ENCODE assay signal across 17 cellular contexts in genomic region chr7:116337013-116337412, GRCh38.
A peak's percentile ranks its signal among the peaks of the same experiment; 100 is the strongest.
DNase-seq lines count a peak whose midpoint lies in the region; ATAC-seq, FAIRE-seq and TF ChIP-seq lines count a peak whose summit lies in the region.
"Had no signal": no experiment of that assay in that cellular context is flagged by ENCODE, and none has a peak within 500 bp of the region (broad histone marks: within the 10 kb centered on the region; RNA-seq: fewer than 3 reads in every experiment).

No MANE protein-coding gene starts in this region.

- H3K27me3 ChIP-seq in Loucy (ENCODE audit: insufficient read depth, low read length, poor library complexity, severe bottlenecking) (no peaks in the 10 kb centered on the region), bronchial epithelial cell (ENCODE audit: control insufficient read depth, insufficient read depth, low read length) (no peaks in the 10 kb centered on the region), neuronal stem cell (ENCODE audit: control insufficient read depth in 3 of 3, insufficient read depth in 3 of 3, low read depth in 1 of 3, low read length in 3 of 3) (no peaks in the 10 kb centered on the region), dorsolateral prefrontal cortex (no peaks in the 10 kb centered on the region), colonic mucosa (no peaks in the 10 kb centered on the region)
- H3K27me3 ChIP-seq: BLaER1 had no signal

- no peak overlapping the region for H2BK120ac ChIP-seq in neuronal stem cell (ENCODE audit: low read depth, low read length)

- H3K18ac ChIP-seq in neuronal stem cell (ENCODE audit: low read length): no peak overlapping the region

- no peak overlapping the region for H3K14ac ChIP-seq in neuronal stem cell (ENCODE audit: low read length)

- H3K9me3 ChIP-seq in Loucy (ENCODE audit: insufficient read depth, low read depth, low read length) (no peaks in the 10 kb centered on the region; the same call in 1 of the 2 replicates), neuronal stem cell (replicated peaks in 1 of 2; ENCODE audit: control insufficient read depth in 2 of 2, insufficient read depth in 1 of 2, low read depth in 1 of 2, low read length in 2 of 2) (no peaks in the 10 kb centered on the region), colonic mucosa (no peaks in the 10 kb centered on the region)
- H3K9me3 ChIP-seq: BLaER1, HAP-1 had no signal

- no peak overlapping the region for H3K9ac ChIP-seq in Loucy (ENCODE audit: low read depth, low read length, poor library complexity, severe bottlenecking)
- no peak overlapping the region for H3K9ac ChIP-seq in neuronal stem cell (ENCODE audit: low read depth, low read length, poor library complexity)
- H3K9ac ChIP-seq in colonic mucosa (ENCODE audit: low read depth in 2 of 2, low read length in 2 of 2): no peak overlapping the region
- H3K9ac ChIP-seq: BLaER1 had no signal

- H2BK12ac ChIP-seq in neuronal stem cell (ENCODE audit: low read length): no peak overlapping the region

- H3K4me2 ChIP-seq in Loucy (ENCODE audit: low read depth, low read length, poor library complexity, severe bottlenecking) (no peak overlapping the region), neuronal stem cell (ENCODE audit: insufficient read depth, low read length, poor library complexity, severe bottlenecking) (no peak overlapping the region)
- H3K4me2 ChIP-seq: BLaER1 had no signal

- no peak overlapping the region for H2BK15ac ChIP-seq in neuronal stem cell (ENCODE audit: low read length)

- no peak overlapping the region for H4K8ac ChIP-seq in neuronal stem cell (ENCODE audit: low read depth, low read length)

- H2BK5ac ChIP-seq in neuronal stem cell (ENCODE audit: low read length): no peak overlapping the region

- H3K36me3 ChIP-seq in Loucy (ENCODE audit: insufficient read depth, low read length) (no peaks in the 10 kb centered on the region), bronchial epithelial cell (ENCODE audit: control insufficient read depth, insufficient read depth, low read length) (no peaks in the 10 kb centered on the region), neuronal stem cell (replicated peaks in 1 of 2; ENCODE audit: control insufficient read depth in 2 of 2, insufficient read depth in 2 of 2, low read length in 2 of 2) (no peaks in the 10 kb centered on the region), colonic mucosa (no peaks in the 10 kb centered on the region)
- H3K36me3 ChIP-seq: BLaER1, HAP-1 had no signal

- no peak overlapping the region for H3K23ac ChIP-seq in neuronal stem cell (ENCODE audit: low read depth, low read length, poor library complexity)

- FAIRE-seq in bronchial epithelial cell (lab: Jason Lieb, UNC): peak; percentile 18
- FAIRE-seq: A204.1 had no signal

- H3K79me1 ChIP-seq in neuronal stem cell (ENCODE audit: low read depth, low read length): no peaks in the 10 kb centered on the region

- H3K4me1 ChIP-seq in Loucy (ENCODE audit: insufficient read depth, low read length, poor library complexity, severe bottlenecking) (peaks cover 46% of the 10 kb centered on the region), neuronal stem cell (ENCODE audit: control insufficient read depth in 2 of 2, insufficient read depth in 1 of 2, low read depth in 1 of 2, low read length in 2 of 2) (peaks cover 0 to 2% of the 10 kb centered on the region in 2 donors), colonic mucosa (no peaks in the 10 kb centered on the region)
- H3K4me1 ChIP-seq: HAP-1 had no signal

- ATAC-seq in GM18498 (IDR thresholded peaks at IDR 0.05; ENCODE audit: unreplicated experiment): no peak

- no peaks in the 10 kb centered on the region for H4K20me1 ChIP-seq in Loucy (ENCODE audit: insufficient read depth, low read length, poor library complexity, severe bottlenecking)
- H4K20me1 ChIP-seq: BLaER1 had no signal

- whole genome bisulfite sequencing in neuronal stem cell (ENCODE audit: extremely low coverage in 2 of 2, insufficient read length in 2 of 2, insufficient replicate concordance in 1 of 2), 2 donors: no CpG with 5 or more reads among the region's 2 CpGs

- no peak overlapping the region for H4K91ac ChIP-seq in neuronal stem cell (ENCODE audit: low read depth, low read length, poor library complexity)

- intact Hi-C loops in dorsolateral prefrontal cortex (cut with DNase I) (no loop called here), colonic mucosa (cut with DNase I) (no loop called here)

- TF ChIP-seq CTCF in Loucy (conservative IDR thresholded peaks at IDR 0.05; ENCODE audit: low read length): no peak
- TF ChIP-seq CTCF in bronchial epithelial cell (IDR thresholded peaks at IDR 0.05; ENCODE audit: insufficient read depth, low read length, severe bottlenecking): no peak
- TF ChIP-seq CTCF in dorsolateral prefrontal cortex (IDR thresholded peaks at IDR 0.05 in 54 of 56, conservative IDR thresholded peaks at IDR 0.05 in 2 of 56; ENCODE audit: low read depth in 1 of 56, partially characterized antibody in 56 of 56): no peak
- no peak for TF ChIP-seq CTCF in colonic mucosa (IDR thresholded peaks at IDR 0.05)

- H3K4me3 ChIP-seq in Loucy (ENCODE audit: low read length, poor library complexity, severe bottlenecking) (no peak overlapping the region), bronchial epithelial cell (ENCODE audit: low read depth, low read length) (no peak overlapping the region), neuronal stem cell (ENCODE audit: low read length in 2 of 2) (no peak overlapping the region), dorsolateral prefrontal cortex (no peak overlapping the region), colonic mucosa (no peak overlapping the region)
- H3K4me3 ChIP-seq: BLaER1, HAP-1 had no signal

- H3K27ac ChIP-seq in neuronal stem cell (replicated peaks; ENCODE audit: low read length) (no peak overlapping the region), dorsolateral prefrontal cortex (no peak overlapping the region), colonic mucosa (no peak overlapping the region)
- H3K27ac ChIP-seq: BLaER1, HL-60 had no signal

- H2AFZ ChIP-seq in Loucy (ENCODE audit: low read length) (peak overlapping the region; percentile 62), neuronal stem cell (ENCODE audit: low read length) (peak overlapping the region; percentile 11)

- H3K79me2 ChIP-seq in Loucy (ENCODE audit: insufficient read depth, low read length): no peaks in the 10 kb centered on the region

- no peak overlapping the region for H2AK5ac ChIP-seq in neuronal stem cell (ENCODE audit: low read depth, low read length)

- H3F3A ChIP-seq in Loucy (ENCODE audit: low read depth): 0 out of 2 replicates have a peak, but pooled peaks cover 6% of the 10 kb centered on the region

- DNase-seq in COR-L47 (lab: John Stamatoyannopoulos, UW) (peak; percentile 25), bronchial epithelial cell (ENCODE audit: low read depth) (no peak), neuronal stem cell (ENCODE audit: low spot score) (no peak), dorsolateral prefrontal cortex (no peak), NCI-H2081 (lab: John Stamatoyannopoulos, UW) (no peak), colonic mucosa (no peak)
- DNase-seq: Calu3; CD4-positive, alpha-beta memory T cell; DMS79 treated with DMSO at 0.1 percent for 48 hours; GF-D8; KBM-7 had no signal

- H3K4ac ChIP-seq in neuronal stem cell (ENCODE audit: low read length): no peak overlapping the region

- no peaks in the 10 kb centered on the region for H3K9me2 ChIP-seq in Loucy (replicated peaks; ENCODE audit: low read depth, low read length)
